ENCODE assay signal across 8 cellular contexts in genomic region chr2:43293744-43294695, GRCh38.
DNase-seq lines count a peak whose midpoint lies in the region; ATAC-seq and TF ChIP-seq lines count a peak whose summit lies in the region.

No MANE protein-coding gene starts in this region.

- peaks cover 11% of the 10 kb centered on the region for H3K36me3 ChIP-seq in right atrium auricular region

- peaks cover 0 to 26% of the 10 kb centered on the region in 2 donors for H3K4me1 ChIP-seq in right atrium auricular region

- H3K27ac ChIP-seq in right atrium auricular region: peak overlapping the region; percentile 74 to 82

- peak; percentile 18 for DNase-seq in activated naive CD4-positive, alpha-beta T cell treated with Interleukin-2 at 50 U/mL for 16 hours
- DNase-seq in activated naive CD4-positive, alpha-beta T cell (lab: John Stamatoyannopoulos, UW): no peak
- DNase-seq in NCI-H2107 treated with DMSO at 0.1 percent for 48 hours (lab: John Stamatoyannopoulos, UW; ENCODE audit: unreplicated experiment): peak; percentile 33
- DNase-seq in activated gamma-delta T cell treated with anti-CD3 and anti-CD28 coated beads, Interleukin-2, amount 50 U/mL, for 16 hours (ENCODE audit: low read depth): peak; percentile 10
- peak; percentile 72 for DNase-seq in right atrium auricular region (ENCODE audit: low spot score)
- peak; percentile 23 to 28 for DNase-seq in stimulated activated CD4-positive, alpha-beta T cell treated with anti-CD3 and anti-CD28 coated beads, Interleukin-2, amount 100 ng/mL, for 48 hours
- DNase-seq in NCI-H2081 (lab: John Stamatoyannopoulos, UW): no peak

- H3K4me3 ChIP-seq in right atrium auricular region: no peak overlapping the region

- H3K27me3 ChIP-seq in right atrium auricular region: no peaks in the 10 kb centered on the region

- ATAC-seq in HG02759 (IDR thresholded peaks at IDR 0.05; ENCODE audit: unreplicated experiment): peak; percentile 99

- no peaks in the 10 kb centered on the region for H3K9me3 ChIP-seq in right atrium auricular region

- TF ChIP-seq CTCF in right atrium auricular region (IDR thresholded peaks at IDR 0.05): no peak

Comparison
In these comparisons a context has a peak if more than half of its experiments do, and no peak if none do; other contexts are left out.
1. DNase-seq: peak in activated naive CD4-positive, alpha-beta T cell treated with Interleukin-2 at 50 U/mL for 16 hours (single experiment), NCI-H2107 treated with DMSO at 0.1 percent for 48 hours (single experiment), activated gamma-delta T cell treated with anti-CD3 and anti-CD28 coated beads, Interleukin-2, amount 50 U/mL, for 16 hours (single experiment), right atrium auricular region (single experiment) and stimulated activated CD4-positive, alpha-beta T cell treated with anti-CD3 and anti-CD28 coated beads, Interleukin-2, amount 100 ng/mL, for 48 hours (2 of 2); none in activated naive CD4-positive, alpha-beta T cell (0 of 4) and NCI-H2081 (0 of 2).